In the genomic region with DNA sequence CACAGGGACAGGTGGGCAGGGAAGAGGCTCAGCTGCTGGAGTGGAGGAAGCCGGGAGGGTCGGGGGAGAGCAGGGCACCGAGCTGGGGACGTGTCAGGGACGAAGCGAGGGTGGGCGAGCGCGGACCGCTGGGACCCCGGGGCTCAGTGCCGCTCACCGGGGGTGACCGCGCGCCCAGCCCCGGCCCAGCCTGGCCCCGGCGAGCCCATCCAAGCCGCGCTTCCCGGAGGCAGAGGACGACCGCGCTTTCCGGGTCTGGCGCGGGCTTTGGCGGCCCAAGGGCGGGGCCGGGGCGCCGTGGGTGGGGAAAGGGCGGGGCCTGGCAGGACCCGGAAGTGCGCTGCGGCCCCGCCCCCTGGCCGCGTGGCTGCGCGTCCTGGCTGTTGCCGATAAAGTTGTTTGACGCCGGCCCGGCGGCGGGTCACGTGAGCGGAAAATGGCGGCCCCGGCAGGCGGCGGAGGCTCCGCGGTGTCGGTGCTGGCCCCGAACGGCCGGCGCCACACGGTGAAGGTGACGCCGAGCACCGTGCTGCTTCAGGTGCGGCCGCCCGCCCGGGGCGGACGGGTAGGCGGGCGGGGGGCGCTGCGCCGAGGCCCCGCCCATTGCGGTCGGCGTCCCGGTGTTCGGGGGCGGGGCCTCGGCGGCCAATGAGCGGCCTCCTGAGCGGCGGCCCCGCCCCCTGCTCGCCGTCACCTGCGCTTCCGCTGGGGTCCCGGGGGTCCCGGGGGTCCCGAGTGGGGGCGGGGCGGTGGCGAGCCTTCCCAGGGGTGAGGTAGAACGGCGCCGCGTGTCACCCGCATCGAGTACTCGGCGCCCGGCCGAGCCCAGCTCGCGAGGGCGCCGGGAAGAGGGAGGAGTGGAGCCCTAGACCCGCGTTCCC, we compare ENCODE assay signal across 1 cellular context.
A peak's percentile ranks its signal among the peaks of the same experiment; 100 is the strongest.
TF ChIP-seq lines count a peak whose summit lies in the region.

A gene with protein sequence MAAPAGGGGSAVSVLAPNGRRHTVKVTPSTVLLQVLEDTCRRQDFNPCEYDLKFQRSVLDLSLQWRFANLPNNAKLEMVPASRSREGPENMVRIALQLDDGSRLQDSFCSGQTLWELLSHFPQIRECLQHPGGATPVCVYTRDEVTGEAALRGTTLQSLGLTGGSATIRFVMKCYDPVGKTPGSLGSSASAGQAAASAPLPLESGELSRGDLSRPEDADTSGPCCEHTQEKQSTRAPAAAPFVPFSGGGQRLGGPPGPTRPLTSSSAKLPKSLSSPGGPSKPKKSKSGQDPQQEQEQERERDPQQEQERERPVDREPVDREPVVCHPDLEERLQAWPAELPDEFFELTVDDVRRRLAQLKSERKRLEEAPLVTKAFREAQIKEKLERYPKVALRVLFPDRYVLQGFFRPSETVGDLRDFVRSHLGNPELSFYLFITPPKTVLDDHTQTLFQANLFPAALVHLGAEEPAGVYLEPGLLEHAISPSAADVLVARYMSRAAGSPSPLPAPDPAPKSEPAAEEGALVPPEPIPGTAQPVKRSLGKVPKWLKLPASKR (plus strand): TSS at position 419 of the 881 bp plus-strand sequence. CDS start 18 bp downstream, at position 437.

TF ChIP-seq in GM12878, 131 proteins besides CTCF, POLR2A, EP300 and RAD21 (continued from another document and continues in another):
- TF ChIP-seq, protein P1, sequence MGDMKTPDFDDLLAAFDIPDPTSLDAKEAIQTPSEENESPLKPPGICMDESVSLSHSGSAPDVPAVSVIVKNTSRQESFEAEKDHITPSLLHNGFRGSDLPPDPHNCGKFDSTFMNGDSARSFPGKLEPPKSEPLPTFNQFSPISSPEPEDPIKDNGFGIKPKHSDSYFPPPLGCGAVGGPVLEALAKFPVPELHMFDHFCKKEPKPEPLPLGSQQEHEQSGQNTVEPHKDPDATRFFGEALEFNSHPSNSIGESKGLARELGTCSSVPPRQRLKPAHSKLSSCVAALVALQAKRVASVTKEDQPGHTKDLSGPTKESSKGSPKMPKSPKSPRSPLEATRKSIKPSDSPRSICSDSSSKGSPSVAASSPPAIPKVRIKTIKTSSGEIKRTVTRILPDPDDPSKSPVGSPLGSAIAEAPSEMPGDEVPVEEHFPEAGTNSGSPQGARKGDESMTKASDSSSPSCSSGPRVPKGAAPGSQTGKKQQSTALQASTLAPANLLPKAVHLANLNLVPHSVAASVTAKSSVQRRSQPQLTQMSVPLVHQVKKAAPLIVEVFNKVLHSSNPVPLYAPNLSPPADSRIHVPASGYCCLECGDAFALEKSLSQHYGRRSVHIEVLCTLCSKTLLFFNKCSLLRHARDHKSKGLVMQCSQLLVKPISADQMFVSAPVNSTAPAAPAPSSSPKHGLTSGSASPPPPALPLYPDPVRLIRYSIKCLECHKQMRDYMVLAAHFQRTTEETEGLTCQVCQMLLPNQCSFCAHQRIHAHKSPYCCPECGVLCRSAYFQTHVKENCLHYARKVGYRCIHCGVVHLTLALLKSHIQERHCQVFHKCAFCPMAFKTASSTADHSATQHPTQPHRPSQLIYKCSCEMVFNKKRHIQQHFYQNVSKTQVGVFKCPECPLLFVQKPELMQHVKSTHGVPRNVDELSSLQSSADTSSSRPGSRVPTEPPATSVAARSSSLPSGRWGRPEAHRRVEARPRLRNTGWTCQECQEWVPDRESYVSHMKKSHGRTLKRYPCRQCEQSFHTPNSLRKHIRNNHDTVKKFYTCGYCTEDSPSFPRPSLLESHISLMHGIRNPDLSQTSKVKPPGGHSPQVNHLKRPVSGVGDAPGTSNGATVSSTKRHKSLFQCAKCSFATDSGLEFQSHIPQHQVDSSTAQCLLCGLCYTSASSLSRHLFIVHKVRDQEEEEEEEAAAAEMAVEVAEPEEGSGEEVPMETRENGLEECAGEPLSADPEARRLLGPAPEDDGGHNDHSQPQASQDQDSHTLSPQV (IDR thresholded peaks at IDR 0.05): peak; percentile 76; the same call in 1 of the 2 replicates
- TF ChIP-seq, protein P2, sequence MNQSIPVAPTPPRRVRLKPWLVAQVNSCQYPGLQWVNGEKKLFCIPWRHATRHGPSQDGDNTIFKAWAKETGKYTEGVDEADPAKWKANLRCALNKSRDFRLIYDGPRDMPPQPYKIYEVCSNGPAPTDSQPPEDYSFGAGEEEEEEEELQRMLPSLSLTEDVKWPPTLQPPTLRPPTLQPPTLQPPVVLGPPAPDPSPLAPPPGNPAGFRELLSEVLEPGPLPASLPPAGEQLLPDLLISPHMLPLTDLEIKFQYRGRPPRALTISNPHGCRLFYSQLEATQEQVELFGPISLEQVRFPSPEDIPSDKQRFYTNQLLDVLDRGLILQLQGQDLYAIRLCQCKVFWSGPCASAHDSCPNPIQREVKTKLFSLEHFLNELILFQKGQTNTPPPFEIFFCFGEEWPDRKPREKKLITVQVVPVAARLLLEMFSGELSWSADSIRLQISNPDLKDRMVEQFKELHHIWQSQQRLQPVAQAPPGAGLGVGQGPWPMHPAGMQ (IDR thresholded peaks at IDR 0.05; ENCODE audit: borderline replicate concordance): no peak
- TF ChIP-seq NR2F1 (conservative IDR thresholded peaks at IDR 0.05) (peak; percentile 72; the same call in 1 of the 2 replicates), YY1 (IDR thresholded peaks at IDR 0.05; ENCODE audit: low read depth, low read length) (peak; percentile 99), RUNX3 (IDR thresholded peaks at IDR 0.05; ENCODE audit: low read length) (peak; percentile 71), MYC (IDR thresholded peaks at IDR 0.05; ENCODE audit: insufficient read depth, insufficient read length, insufficient replicate concordance, low read length, severe bottlenecking) (peak; percentile 83), NRF1 (conservative IDR thresholded peaks at IDR 0.05; ENCODE audit: low read depth, low read length) (no peak), EGR1 (IDR thresholded peaks at IDR 0.05; ENCODE audit: borderline replicate concordance in 1 of 2, low read depth in 2 of 2, low read length in 2 of 2) (peak; percentile 74 to 77), DPF2 (IDR thresholded peaks at IDR 0.05) (peak; percentile 95), HDAC2 (IDR thresholded peaks at IDR 0.05) (no peak), KDM1A (IDR thresholded peaks at IDR 0.05; ENCODE audit: borderline replicate concordance) (no peak), SMARCA5 (IDR thresholded peaks at IDR 0.05) (no peak), LARP7 (IDR thresholded peaks at IDR 0.05) (peak; percentile 92), SP1 (IDR thresholded peaks at IDR 0.05; ENCODE audit: low read depth, low read length) (peak; percentile 79), FOXK2 (IDR thresholded peaks at IDR 0.05) (0 out of 2 replicates have a peak, but pooled peaks have one; percentile 42), SMAD1 (IDR thresholded peaks at IDR 0.05; ENCODE audit: low read depth, partially characterized antibody) (no peak), TCF3 (IDR thresholded peaks at IDR 0.05; ENCODE audit: borderline replicate concordance, insufficient read depth, low read depth, low read length) (0 out of 2 replicates have a peak, but pooled peaks have one; percentile 36), TCF12 (IDR thresholded peaks at IDR 0.05; ENCODE audit: low read depth, low read length) (peak; percentile 57; the same call in 1 of the 2 replicates), ZNF622 (IDR thresholded peaks at IDR 0.05) (no peak), CHD2 (IDR thresholded peaks at IDR 0.05; ENCODE audit: borderline replicate concordance, low read depth, low read length) (no peak), SMAD5 (IDR thresholded peaks at IDR 0.05; ENCODE audit: low read depth) (peak; percentile 61), NR2C1 (IDR thresholded peaks at IDR 0.05) (peak; percentile 74), YBX1 (IDR thresholded peaks at IDR 0.05) (no peak), BACH1 (IDR thresholded peaks at IDR 0.05; ENCODE audit: borderline replicate concordance) (peak; percentile 1; the same call in 1 of the 2 replicates), POLR2AphosphoS2 (IDR thresholded peaks at IDR 0.05; ENCODE audit: low read depth, low read length) (0 out of 2 replicates have a peak, but pooled peaks have one; percentile 43), MTA2 (IDR thresholded peaks at IDR 0.05; ENCODE audit: low read depth) (no peak), SRF (IDR thresholded peaks at IDR 0.05; ENCODE audit: low read depth in 2 of 2, low read length in 2 of 2) (0 out of 4 replicates have a peak, but pooled peaks of 1 of the 2 experiments have one; percentile 38), STAT1 (conservative IDR thresholded peaks at IDR 0.05) (peak; percentile 95; the same call in 1 of the 2 replicates), SIN3A (IDR thresholded peaks at IDR 0.05; ENCODE audit: low read depth, low read length) (peak; percentile 83), PAX5 (IDR thresholded peaks at IDR 0.05; ENCODE audit: borderline replicate concordance, low read depth, low read length) (peak; percentile 64; the same call in 1 of the 2 replicates), RAD51 (IDR thresholded peaks at IDR 0.05) (peak; percentile 81), SUPT20H (IDR thresholded peaks at IDR 0.05; ENCODE audit: borderline replicate concordance, control insufficient read depth, low read depth, low read length) (no peak)
- TF ChIP-seq, protein P3, sequence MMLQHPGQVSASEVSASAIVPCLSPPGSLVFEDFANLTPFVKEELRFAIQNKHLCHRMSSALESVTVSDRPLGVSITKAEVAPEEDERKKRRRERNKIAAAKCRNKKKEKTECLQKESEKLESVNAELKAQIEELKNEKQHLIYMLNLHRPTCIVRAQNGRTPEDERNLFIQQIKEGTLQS (IDR thresholded peaks at IDR 0.05; ENCODE audit: borderline replicate concordance, extremely low read depth, low read depth, low read length): peak; percentile 97
- TF ChIP-seq, protein P4, sequence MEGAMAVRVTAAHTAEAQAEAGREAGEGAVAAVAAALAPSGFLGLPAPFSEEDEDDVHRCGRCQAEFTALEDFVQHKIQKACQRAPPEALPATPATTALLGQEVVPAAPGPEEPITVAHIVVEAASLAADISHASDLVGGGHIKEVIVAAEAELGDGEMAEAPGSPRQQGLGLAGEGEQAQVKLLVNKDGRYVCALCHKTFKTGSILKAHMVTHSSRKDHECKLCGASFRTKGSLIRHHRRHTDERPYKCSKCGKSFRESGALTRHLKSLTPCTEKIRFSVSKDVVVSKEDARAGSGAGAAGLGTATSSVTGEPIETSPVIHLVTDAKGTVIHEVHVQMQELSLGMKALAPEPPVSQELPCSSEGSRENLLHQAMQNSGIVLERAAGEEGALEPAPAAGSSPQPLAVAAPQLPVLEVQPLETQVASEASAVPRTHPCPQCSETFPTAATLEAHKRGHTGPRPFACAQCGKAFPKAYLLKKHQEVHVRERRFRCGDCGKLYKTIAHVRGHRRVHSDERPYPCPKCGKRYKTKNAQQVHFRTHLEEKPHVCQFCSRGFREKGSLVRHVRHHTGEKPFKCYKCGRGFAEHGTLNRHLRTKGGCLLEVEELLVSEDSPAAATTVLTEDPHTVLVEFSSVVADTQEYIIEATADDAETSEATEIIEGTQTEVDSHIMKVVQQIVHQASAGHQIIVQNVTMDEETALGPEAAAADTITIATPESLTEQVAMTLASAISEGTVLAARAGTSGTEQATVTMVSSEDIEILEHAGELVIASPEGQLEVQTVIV (IDR thresholded peaks at IDR 0.05; ENCODE audit: borderline replicate concordance, partially characterized antibody): peak; percentile 70
- TF ChIP-seq, protein P5, sequence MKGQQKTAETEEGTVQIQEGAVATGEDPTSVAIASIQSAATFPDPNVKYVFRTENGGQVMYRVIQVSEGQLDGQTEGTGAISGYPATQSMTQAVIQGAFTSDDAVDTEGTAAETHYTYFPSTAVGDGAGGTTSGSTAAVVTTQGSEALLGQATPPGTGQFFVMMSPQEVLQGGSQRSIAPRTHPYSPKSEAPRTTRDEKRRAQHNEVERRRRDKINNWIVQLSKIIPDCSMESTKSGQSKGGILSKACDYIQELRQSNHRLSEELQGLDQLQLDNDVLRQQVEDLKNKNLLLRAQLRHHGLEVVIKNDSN (IDR thresholded peaks at IDR 0.05; ENCODE audit: borderline replicate concordance, extremely low read length, insufficient read depth, low read depth, low read length): peak; percentile 93
- TF ChIP-seq, protein P6, sequence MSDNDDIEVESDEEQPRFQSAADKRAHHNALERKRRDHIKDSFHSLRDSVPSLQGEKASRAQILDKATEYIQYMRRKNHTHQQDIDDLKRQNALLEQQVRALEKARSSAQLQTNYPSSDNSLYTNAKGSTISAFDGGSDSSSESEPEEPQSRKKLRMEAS (IDR thresholded peaks at IDR 0.05; ENCODE audit: low read depth, low read length): peak; percentile 94
- TF ChIP-seq, protein P7, sequence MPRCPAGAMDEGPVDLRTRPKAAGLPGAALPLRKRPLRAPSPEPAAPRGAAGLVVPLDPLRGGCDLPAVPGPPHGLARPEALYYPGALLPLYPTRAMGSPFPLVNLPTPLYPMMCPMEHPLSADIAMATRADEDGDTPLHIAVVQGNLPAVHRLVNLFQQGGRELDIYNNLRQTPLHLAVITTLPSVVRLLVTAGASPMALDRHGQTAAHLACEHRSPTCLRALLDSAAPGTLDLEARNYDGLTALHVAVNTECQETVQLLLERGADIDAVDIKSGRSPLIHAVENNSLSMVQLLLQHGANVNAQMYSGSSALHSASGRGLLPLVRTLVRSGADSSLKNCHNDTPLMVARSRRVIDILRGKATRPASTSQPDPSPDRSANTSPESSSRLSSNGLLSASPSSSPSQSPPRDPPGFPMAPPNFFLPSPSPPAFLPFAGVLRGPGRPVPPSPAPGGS (IDR thresholded peaks at IDR 0.05; ENCODE audit: borderline replicate concordance, insufficient read depth, low read depth, low read length, poor library complexity, severe bottlenecking): peak; percentile 45
- TF ChIP-seq, protein P8, sequence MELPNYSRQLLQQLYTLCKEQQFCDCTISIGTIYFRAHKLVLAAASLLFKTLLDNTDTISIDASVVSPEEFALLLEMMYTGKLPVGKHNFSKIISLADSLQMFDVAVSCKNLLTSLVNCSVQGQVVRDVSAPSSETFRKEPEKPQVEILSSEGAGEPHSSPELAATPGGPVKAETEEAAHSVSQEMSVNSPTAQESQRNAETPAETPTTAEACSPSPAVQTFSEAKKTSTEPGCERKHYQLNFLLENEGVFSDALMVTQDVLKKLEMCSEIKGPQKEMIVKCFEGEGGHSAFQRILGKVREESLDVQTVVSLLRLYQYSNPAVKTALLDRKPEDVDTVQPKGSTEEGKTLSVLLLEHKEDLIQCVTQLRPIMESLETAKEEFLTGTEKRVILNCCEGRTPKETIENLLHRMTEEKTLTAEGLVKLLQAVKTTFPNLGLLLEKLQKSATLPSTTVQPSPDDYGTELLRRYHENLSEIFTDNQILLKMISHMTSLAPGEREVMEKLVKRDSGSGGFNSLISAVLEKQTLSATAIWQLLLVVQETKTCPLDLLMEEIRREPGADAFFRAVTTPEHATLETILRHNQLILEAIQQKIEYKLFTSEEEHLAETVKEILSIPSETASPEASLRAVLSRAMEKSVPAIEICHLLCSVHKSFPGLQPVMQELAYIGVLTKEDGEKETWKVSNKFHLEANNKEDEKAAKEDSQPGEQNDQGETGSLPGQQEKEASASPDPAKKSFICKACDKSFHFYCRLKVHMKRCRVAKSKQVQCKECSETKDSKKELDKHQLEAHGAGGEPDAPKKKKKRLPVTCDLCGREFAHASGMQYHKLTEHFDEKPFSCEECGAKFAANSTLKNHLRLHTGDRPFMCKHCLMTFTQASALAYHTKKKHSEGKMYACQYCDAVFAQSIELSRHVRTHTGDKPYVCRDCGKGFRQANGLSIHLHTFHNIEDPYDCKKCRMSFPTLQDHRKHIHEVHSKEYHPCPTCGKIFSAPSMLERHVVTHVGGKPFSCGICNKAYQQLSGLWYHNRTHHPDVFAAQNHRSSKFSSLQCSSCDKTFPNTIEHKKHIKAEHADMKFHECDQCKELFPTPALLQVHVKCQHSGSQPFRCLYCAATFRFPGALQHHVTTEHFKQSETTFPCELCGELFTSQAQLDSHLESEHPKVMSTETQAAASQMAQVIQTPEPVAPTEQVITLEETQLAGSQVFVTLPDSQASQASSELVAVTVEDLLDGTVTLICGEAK (IDR thresholded peaks at IDR 0.05; ENCODE audit: borderline replicate concordance): peak; percentile 97
